ENCODE assay signal across 2 cellular contexts in genomic region chrX:86149089-86149488, GRCh38.
TF ChIP-seq lines count a peak whose summit lies in the region.

No MANE protein-coding gene starts in this region.

TF ChIP-seq in A549, 52 proteins besides CTCF, POLR2A, EP300 and RAD21 (continued from another document):
- TF ChIP-seq E2F6 (IDR thresholded peaks at IDR 0.05; ENCODE audit: borderline replicate concordance, low read depth) (no peak), PHF8 (IDR thresholded peaks at IDR 0.05; ENCODE audit: borderline replicate concordance, low read depth) (no peak), HES2 (IDR thresholded peaks at IDR 0.05) (no peak), EHMT2 (IDR thresholded peaks at IDR 0.05; ENCODE audit: low read depth) (no peak), HOXA7 (CRISPR knock-in tag; IDR thresholded peaks at IDR 0.05) (no peak), HOXB13 (CRISPR knock-in tag; IDR thresholded peaks at IDR 0.05; ENCODE audit: low read depth) (no peak), CEBPB (IDR thresholded peaks at IDR 0.05) (no peak), RNF2 (IDR thresholded peaks at IDR 0.05; ENCODE audit: borderline replicate concordance, low read depth) (no peak), CHD2 (IDR thresholded peaks at IDR 0.05; ENCODE audit: low read length, partially characterized antibody) (no peak), FOSB (CRISPR knock-in tag; IDR thresholded peaks at IDR 0.05) (no peak)

TF ChIP-seq in GM23338, 12 proteins besides CTCF, POLR2A, EP300 and RAD21:
- no peak for TF ChIP-seq ZNF462 (CRISPR knock-in tag; IDR thresholded peaks at IDR 0.05)
